ENCODE assay signal across 8 cellular contexts in genomic region chr19:20664917-20665781, GRCh38. TPM values are rescaled to one million over a fixed set of nuclear protein-coding genes. Genes with fewer than 3 reads are reported as not detected.
DNase-seq lines count a peak whose midpoint lies in the region; ATAC-seq and TF ChIP-seq lines count a peak whose summit lies in the region.
"Had no signal": no experiment of that assay in that cellular context is flagged by ENCODE, and none has a peak within 500 bp of the region (broad histone marks: within the 10 kb centered on the region; RNA-seq: fewer than 3 reads in every experiment).

No MANE protein-coding gene starts in this region.

- H4K20me1 ChIP-seq in MM.1S (ENCODE audit: insufficient read depth, low read length), result no peaks in the 10 kb centered on the region

- no peaks in the 10 kb centered on the region for H3K9me2 ChIP-seq in MM.1S (replicated peaks; ENCODE audit: insufficient read depth, low read length)

- peak; percentile 19 for DNase-seq in MM.1S
- no peak for DNase-seq in lung (ENCODE audit: low spot score)
- peak; percentile 32 to 81 for DNase-seq in tibial artery
- DNase-seq in activated naive CD4-positive, alpha-beta T cell treated with Interleukin-2 at 50 U/mL for 16 hours, result no peak
- DNase-seq in 8988T, result no peak

- H3K9me3 ChIP-seq in MM.1S (replicated peaks; ENCODE audit: insufficient read depth, low read length) (no peaks in the 10 kb centered on the region), lung (ENCODE audit: control insufficient read depth in 2 of 2, insufficient read depth in 1 of 2, low read length in 1 of 2) (peaks cover 0 to 13% of the 10 kb centered on the region in 2 donors), tibial artery (no peaks in the 10 kb centered on the region)

- intact Hi-C loops in tibial artery (cut with DNase I; ENCODE audit: low total_unique reads), result loop anchor here (10.0 kb wide), 2 partner anchors 110 to 1720 kb away; partner anchors contain the start of genes HOMER3 and ZNF66

- H3K27me3 ChIP-seq in MM.1S (replicated peaks; ENCODE audit: insufficient read depth, low read length) (no peaks in the 10 kb centered on the region), lung (ENCODE audit: control insufficient read depth, insufficient read depth) (no peaks in the 10 kb centered on the region), tibial artery (no peaks in the 10 kb centered on the region)

- H3K4me2 ChIP-seq in MM.1S (ENCODE audit: low read depth, low read length), result peak overlapping the region; percentile 54

- H3K9ac ChIP-seq in MM.1S (ENCODE audit: low read length), result peak overlapping the region; percentile 26; the same call in 1 of the 2 replicates

- H3K36me3 ChIP-seq in MM.1S (replicated peaks; ENCODE audit: insufficient read depth, low read length), result no peaks in the 10 kb centered on the region
- H3K36me3 ChIP-seq in lung (ENCODE audit: control insufficient read depth in 2 of 2, insufficient read depth in 2 of 2, low read length in 2 of 2), result no peaks in the 10 kb centered on the region
- H3K36me3 ChIP-seq in tibial artery, result no peaks in the 10 kb centered on the region

- WGBS in lung, 2 donors, result 60 to 74% methylated on average over 22 of the region's 22 CpGs

- TF ChIP-seq CTCF in MM.1S (IDR thresholded peaks at IDR 0.05; ENCODE audit: low read length) (no peak), lung (IDR thresholded peaks at IDR 0.05; ENCODE audit: control extremely low read depth, extremely low read depth) (no peak), tibial artery (IDR thresholded peaks at IDR 0.05) (no peak)

- H3K4me1 ChIP-seq in MM.1S (ENCODE audit: low read length) (no peaks in the 10 kb centered on the region), lung (ENCODE audit: control insufficient read depth in 2 of 2, insufficient read depth in 2 of 2, low read length in 2 of 2) (peaks cover 0 to 4% of the 10 kb centered on the region in 2 donors), tibial artery (peaks cover 0 to 16% (median 2%) of the 10 kb centered on the region in 4 donors)

- H3K4me3 ChIP-seq in MM.1S (ENCODE audit: low read length), result peak overlapping the region; percentile 40
- no peak overlapping the region for H3K4me3 ChIP-seq in lung
- peak overlapping the region; percentile 29 to 39 for H3K4me3 ChIP-seq in tibial artery

- H3F3A ChIP-seq in MM.1S (ENCODE audit: insufficient read depth, low read length), result no peaks in the 10 kb centered on the region

- H3K27ac ChIP-seq in MM.1S (ENCODE audit: low read length), result peak overlapping the region; percentile 68
- H3K27ac ChIP-seq in cingulate gyrus (ENCODE audit: low read depth, low read length), result peak overlapping the region; percentile 92
- peak overlapping the region; percentile 27 to 67 for H3K27ac ChIP-seq in lung (ENCODE audit: low read depth in 1 of 2, low read length in 1 of 2)
- H3K27ac ChIP-seq in tibial artery, result peak overlapping the region; percentile 47 to 84

- H2AFZ ChIP-seq in MM.1S (ENCODE audit: low read length), result peak overlapping the region; percentile 77

- H3K79me2 ChIP-seq in MM.1S (ENCODE audit: low read length), result no peaks in the 10 kb centered on the region

- ATAC-seq in lung (ENCODE audit: insufficient read depth, low FRiP score) (no peak), GM18873 (IDR thresholded peaks at IDR 0.05; ENCODE audit: low FRiP score, unreplicated experiment) (no peak)
- ATAC-seq: sciatic nerve had no signal

RNA-seq across cellular contexts. Expression of gene ZNF626, which starts 3.8 kb away (rescaled TPM):
- total RNA-seq in lung, result 10 to 100 TPM in 1 of 2 donors, 1 to 10 TPM in 1; 9.9 to 22.0 TPM
- polyA plus RNA-seq in lung, result 1 to 10 TPM; 2.5 to 3.7 TPM

Comparison
In these comparisons a context has a peak if more than half of its experiments do, and no peak if none do; other contexts are left out.
1. DNase-seq: peak in MM.1S (single experiment) and tibial artery (2 of 2); none in lung (single experiment), activated naive CD4-positive, alpha-beta T cell treated with Interleukin-2 at 50 U/mL for 16 hours (single experiment) and 8988T (single experiment).
2. Peak in every context shown above with its lines, with median percentiles within 50 percentile points of each other: H3K27ac ChIP-seq.